29 cellular contexts compared by ENCODE assay signal in the genomic region with DNA sequence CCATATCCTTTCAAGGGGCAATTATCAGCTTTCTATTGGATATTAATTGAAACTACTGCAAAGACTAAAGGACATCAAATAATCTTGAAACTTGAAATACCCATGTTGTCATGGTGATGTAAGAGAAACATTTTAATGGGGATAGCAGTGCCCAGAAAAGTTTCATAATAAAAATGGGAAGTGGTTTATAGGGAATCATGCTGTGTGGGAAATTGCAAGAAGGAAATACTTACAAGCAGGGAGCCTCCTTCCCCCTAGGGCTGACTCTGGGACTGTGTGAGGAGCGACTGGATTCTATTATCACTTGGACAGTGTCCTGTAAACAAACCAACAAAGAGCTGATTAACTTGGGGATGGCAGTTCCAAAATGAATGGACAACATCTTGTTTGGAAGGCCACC.
"Had no signal": no experiment of that assay in that cellular context is flagged by ENCODE, and none has a peak within 500 bp of the region (broad histone marks: within the 10 kb centered on the region; RNA-seq: fewer than 3 reads in every experiment).

No MANE protein-coding gene starts in this region.

- DNase-seq: activated CD4-positive, alpha-beta T cell treated with anti-CD3 and anti-CD28 coated beads, Interleukin-2, amount 10 ng/mL, durations not matched to agents 7 days and 5 days; activated CD4-positive, CD25-positive, alpha-beta regulatory T cell treated with anti-CD3 and anti-CD28 coated beads, Interleukin-2, amount 50 U/mL, for 72 hours; activated CD8-positive, alpha-beta memory T cell treated with anti-CD3 and anti-CD28 coated beads, Interleukin-2, amount 10 ng/mL, durations not matched to agents 7 days and 5 days; activated CD8-positive, alpha-beta T cell treated with anti-CD3 and anti-CD28 coated beads for 36 hours; activated effector memory CD4-positive, alpha-beta T cell treated with anti-CD3 and anti-CD28 coated beads, Interleukin-2, amount 50 U/mL, for 16 hours; activated naive CD4-positive, alpha-beta T cell treated with anti-CD3 and anti-CD28 coated beads, Interleukin-2, amount 10 ng/mL, durations not matched to agents 7 days and 5 days; activated T-cell treated with anti-CD3 and anti-CD28 coated beads for 4 hours; amygdala; cerebellar nuclear complex; cortex of kidney; endodermal cell; foreskin keratinocyte; immature natural killer cell; left lung; mammary epithelial cell; midbrain; ovary; right lobe of liver; small intestine; stimulated activated CD4-positive, alpha-beta T cell treated with anti-CD3 and anti-CD28 coated beads, Interleukin-2, amount 100 ng/mL, for 48 hours; stimulated activated CD8-positive, alpha-beta memory T cell treated with anti-CD3 and anti-CD28 coated beads, Interleukin-4, amount 100 ng/mL, for 48 hours; stimulated activated naive B cell treated with anti-CD40 and anti-IgM and Interleukin-4, amounts not matched to agents 10 μg/mL and 1 μg/mL and 100 μg/mL, for 72 hours; transverse colon; uterus; WERI-Rb-1 had no signal

- H3K27ac ChIP-seq: epithelial cell of prostate, foreskin keratinocyte, hepatocyte, left lung, neutrophil, ovary, right lobe of liver, transverse colon, uterus, WERI-Rb-1 had no signal

- H3K4me3 ChIP-seq: hepatocyte, left lung, ovary, right lobe of liver, transverse colon, uterus had no signal

- H3K9me3 ChIP-seq: neutrophil, ovary, right lobe of liver, transverse colon, uterus had no signal

- H3K27me3 ChIP-seq: foreskin keratinocyte, hepatocyte, left lung, neutrophil, ovary, right lobe of liver, transverse colon, uterus had no signal

- H3K36me3 ChIP-seq: left lung, neutrophil, ovary, right lobe of liver, transverse colon, uterus, WERI-Rb-1 had no signal

- H3K4me1 ChIP-seq: foreskin keratinocyte, left lung, right lobe of liver, transverse colon, uterus had no signal

- ATAC-seq: activated CD8-positive, alpha-beta memory T cell treated with anti-CD3 and anti-CD28 coated beads, Interleukin-2, amount 10 ng/mL, durations not matched to agents 7 days and 5 days; activated CD8-positive, alpha-beta T cell treated with anti-CD3 and anti-CD28 coated beads for 36 hours; foreskin keratinocyte; left lung; natural killer cell treated with Interleukin-12 subunit alpha and Interleukin-12 subunit beta and Interleukin-15 and Interleukin-18, amount 100 ng/mL, for 72 hours; right lobe of liver; stimulated activated naive B cell treated with anti-CD40 and anti-IgM and Interleukin-4, amounts not matched to agents 10 μg/mL and 1 μg/mL and 100 μg/mL, for 72 hours had no signal
